In the genomic region with DNA sequence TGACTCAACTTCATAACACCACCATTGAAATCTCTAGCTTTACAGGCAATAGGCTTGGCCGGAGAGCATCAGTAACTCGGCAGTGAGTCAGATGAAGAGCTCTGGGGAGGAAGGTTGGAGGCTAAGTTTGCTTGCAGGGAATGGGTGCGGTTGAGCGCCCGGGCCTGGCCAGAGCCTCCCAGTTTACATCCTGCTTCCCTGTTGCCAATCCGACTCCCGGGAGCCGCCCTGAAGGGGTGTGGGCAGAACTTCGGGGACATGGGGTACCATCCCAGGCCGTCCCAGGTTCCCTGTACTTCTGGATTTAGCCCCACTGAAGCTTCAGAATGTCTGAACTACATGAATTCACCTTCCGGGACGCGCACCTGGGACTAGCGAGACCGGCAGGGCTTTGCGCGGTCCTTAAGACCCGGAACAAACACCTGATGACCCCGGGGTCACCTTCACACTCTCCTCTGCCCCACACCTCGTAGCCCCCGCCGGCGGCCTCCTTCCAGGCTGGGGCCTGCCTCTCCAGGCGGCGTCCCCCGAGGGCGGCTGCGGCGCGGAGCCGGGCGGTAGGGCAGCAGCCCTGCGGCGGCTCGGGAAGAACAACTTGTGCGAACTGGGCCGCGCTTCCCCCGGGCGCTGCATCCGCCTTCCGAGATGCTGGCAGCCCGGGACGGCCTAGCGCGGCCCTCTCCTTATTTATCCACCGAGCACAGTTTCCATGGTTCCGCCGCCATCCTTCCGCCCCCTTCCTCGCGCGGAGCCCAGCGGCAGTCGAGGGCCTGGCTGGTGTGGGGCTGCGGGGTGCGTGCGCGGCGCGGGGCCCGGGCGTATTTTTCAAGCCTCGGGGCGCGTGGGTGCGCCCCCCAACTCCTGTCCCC, we compare ENCODE assay signal across 8 cellular contexts. TPM values are rescaled to one million over a fixed set of nuclear protein-coding genes. Genes with fewer than 3 reads are reported as not detected.
DNase-seq lines count a peak whose midpoint lies in the region; TF ChIP-seq lines count a peak whose summit lies in the region.

No MANE protein-coding gene starts in this region.

- no peak overlapping the region for H3K9ac ChIP-seq in neural cell (ENCODE audit: low read length)

- H3K79me2 ChIP-seq in neural cell (replicated peaks; ENCODE audit: insufficient read depth, low read length) = no peaks in the 10 kb centered on the region

- H3K4me3 ChIP-seq in CD4-positive, alpha-beta memory T cell (ENCODE audit: low read length in 2 of 2) = peak overlapping the region in 1 of 2 donors; percentile 59
- peak overlapping the region; percentile 74 for H3K4me3 ChIP-seq in H7 (ENCODE audit: insufficient read depth, low read depth, low read length)
- H3K4me3 ChIP-seq in fibroblast of villous mesenchyme (ENCODE audit: low read depth, low read length) = peak overlapping the region; percentile 61
- H3K4me3 ChIP-seq in neural cell (ENCODE audit: low read length) = peak overlapping the region; percentile 68

- TF ChIP-seq EP300 in neural cell (conservative IDR thresholded peaks at IDR 0.05; ENCODE audit: poor library complexity, severe bottlenecking) = no peak

- no peaks in the 10 kb centered on the region for H3K9me3 Mint-ChIP-seq in CD4-positive, alpha-beta memory T cell
- no peaks in the 10 kb centered on the region for H3K9me3 Mint-ChIP-seq in activated T-helper 1 cell treated with anti-CD3 and anti-CD28 coated beads, Interleukin-12 subunit alpha, Interleukin-12 subunit beta, Interleukin-2, Interleukin-4 antibody, amounts not matched to agents 30 ng/mL and 10 ng/mL and 1 ng/mL, durations not matched to agents 14 hours and 24 hours and 36 hours

- H3K27me3 ChIP-seq in CD4-positive, alpha-beta memory T cell (ENCODE audit: insufficient read depth, low read length) = no peaks in the 10 kb centered on the region
- peaks cover 2% of the 10 kb centered on the region; the same call in 1 of the 2 replicates for H3K27me3 ChIP-seq in H7 (ENCODE audit: control insufficient read depth, insufficient read depth, low read length)
- H3K27me3 ChIP-seq in neural cell (ENCODE audit: insufficient read depth, low read depth, low read length) = peaks cover 40% of the 10 kb centered on the region

- peak overlapping the region; percentile 56 to 85 (median 70) for H3K4me3 Mint-ChIP-seq in CD4-positive, alpha-beta memory T cell
- H3K4me3 Mint-ChIP-seq in activated T-helper 1 cell treated with anti-CD3 and anti-CD28 coated beads, Interleukin-12 subunit alpha, Interleukin-12 subunit beta, Interleukin-2, Interleukin-4 antibody, amounts not matched to agents 30 ng/mL and 10 ng/mL and 1 ng/mL, durations not matched to agents 14 hours and 24 hours and 36 hours = peak overlapping the region; percentile 30

- H3K27me3 Mint-ChIP-seq in CD4-positive, alpha-beta memory T cell = peaks cover 0 to under 1% of the 10 kb centered on the region in 2 donors
- H3K27me3 Mint-ChIP-seq in activated T-helper 1 cell treated with anti-CD3 and anti-CD28 coated beads, Interleukin-12 subunit alpha, Interleukin-12 subunit beta, Interleukin-2, Interleukin-4 antibody, amounts not matched to agents 30 ng/mL and 10 ng/mL and 1 ng/mL, durations not matched to agents 14 hours and 24 hours and 36 hours (ENCODE audit: insufficient read depth) = peaks cover 57% of the 10 kb centered on the region

- intact Hi-C loops in CD4-positive, alpha-beta memory T cell (cut with micrococcal nuclease) = loop anchor here (5.0 kb wide), 1 partner anchor 86 kb away; no protein-coding TSS in a partner anchor
- intact Hi-C loops in activated T-helper 1 cell treated with anti-CD3 and anti-CD28 coated beads, Interleukin-12 subunit alpha, Interleukin-12 subunit beta, Interleukin-2, Interleukin-4 antibody, amounts not matched to agents 30 ng/mL and 10 ng/mL and 1 ng/mL, durations not matched to agents 14 hours and 24 hours and 36 hours (cut with micrococcal nuclease) = no loop called here

- CTCF ChIA-PET in CD4-positive, alpha-beta memory T cell (lab: Charles Lee; ENCODE audit: partially characterized antibody) = interaction anchor here (1.4 to 2.0 kb wide), 2 partner anchors 35 to 56 kb away, joined by 3 to 4 read pairs; no protein-coding TSS in a partner anchor

- peak; percentile 40 to 53 (median 47) for DNase-seq in CD4-positive, alpha-beta memory T cell
- peak; percentile 84 for DNase-seq in H7
- peak; percentile 49 for DNase-seq in NCI-H2196 treated with DMSO at 0.1 percent for 48 hours (lab: John Stamatoyannopoulos, UW; ENCODE audit: unreplicated experiment)
- no peak for DNase-seq in activated T-helper 1 cell treated with anti-CD3 and anti-CD28 coated beads, Interleukin-12 subunit alpha, Interleukin-12 subunit beta, Interleukin-2, Interleukin-4 antibody, amounts not matched to agents 30 ng/mL and 10 ng/mL and 1 ng/mL, durations not matched to agents 14 hours and 24 hours and 36 hours (ENCODE audit: low spot score)
- DNase-seq in fibroblast of villous mesenchyme (ENCODE audit: low read depth) = peak; percentile 40
- no peak for DNase-seq in GDM1 (lab: John Stamatoyannopoulos, UW)
- no peak for DNase-seq in OCI-M2 (lab: John Stamatoyannopoulos, UW; ENCODE audit: unreplicated experiment)

- no peak overlapping the region for H2AFZ ChIP-seq in neural cell (ENCODE audit: low read depth, low read length)

- no peaks in the 10 kb centered on the region for H3K36me3 ChIP-seq in CD4-positive, alpha-beta memory T cell (ENCODE audit: insufficient read depth, low read length)
- H3K36me3 ChIP-seq in H7 (replicated peaks; ENCODE audit: control insufficient read depth, insufficient read depth, low read length) = no peaks in the 10 kb centered on the region
- H3K36me3 ChIP-seq in neural cell (ENCODE audit: insufficient read depth, low read length) = no peaks in the 10 kb centered on the region

- no peaks in the 10 kb centered on the region for H3F3A ChIP-seq in neural cell (ENCODE audit: insufficient read depth, low read length, poor library complexity, severe bottlenecking)

- H3K9me2 ChIP-seq in neural cell (ENCODE audit: insufficient read depth, low read length) = no peaks in the 10 kb centered on the region

- H3K27ac Mint-ChIP-seq in CD4-positive, alpha-beta memory T cell = peak overlapping the region in 3 of 7 donors; percentile 27 to 82 (median 60)
- no peak overlapping the region for H3K27ac Mint-ChIP-seq in activated T-helper 1 cell treated with anti-CD3 and anti-CD28 coated beads, Interleukin-12 subunit alpha, Interleukin-12 subunit beta, Interleukin-2, Interleukin-4 antibody, amounts not matched to agents 30 ng/mL and 10 ng/mL and 1 ng/mL, durations not matched to agents 14 hours and 24 hours and 36 hours

- peaks cover 8% of the 10 kb centered on the region for H3K4me1 ChIP-seq in CD4-positive, alpha-beta memory T cell (ENCODE audit: insufficient read depth, low read length)

- peak overlapping the region; percentile 25 for H3K27ac ChIP-seq in CD4-positive, alpha-beta memory T cell (ENCODE audit: low read depth, low read length)
- H3K27ac ChIP-seq in neural cell (ENCODE audit: low read length) = no peak overlapping the region

- TF ChIP-seq CTCF in fibroblast of villous mesenchyme (IDR thresholded peaks at IDR 0.05; ENCODE audit: insufficient read depth, low read depth, low read length) (no peak), neural cell (IDR thresholded peaks at IDR 0.05; ENCODE audit: poor library complexity, severe bottlenecking) (no peak)

- H3K9me3 ChIP-seq in CD4-positive, alpha-beta memory T cell (ENCODE audit: control insufficient read depth in 1 of 2, low read length in 2 of 2) = no peaks in the 10 kb centered on the region
- no peaks in the 10 kb centered on the region for H3K9me3 ChIP-seq in neural cell (ENCODE audit: low read length)

- peaks cover 0 to 13% (median 9%) of the 10 kb centered on the region in 4 donors for H3K4me1 Mint-ChIP-seq in CD4-positive, alpha-beta memory T cell
- H3K4me1 Mint-ChIP-seq in activated T-helper 1 cell treated with anti-CD3 and anti-CD28 coated beads, Interleukin-12 subunit alpha, Interleukin-12 subunit beta, Interleukin-2, Interleukin-4 antibody, amounts not matched to agents 30 ng/mL and 10 ng/mL and 1 ng/mL, durations not matched to agents 14 hours and 24 hours and 36 hours (ENCODE audit: low read depth) = peaks cover 7% of the 10 kb centered on the region

- POLR2A ChIA-PET in CD4-positive, alpha-beta memory T cell (lab: Charles Lee; ENCODE audit: partially characterized antibody) = interaction anchor here (0.7 to 2.9 kb wide), 5 partner anchors 16 to 86 kb away, joined by 3 to 14 read pairs (median 5); a partner anchor contains a TSS

- H4K20me1 ChIP-seq in neural cell (ENCODE audit: insufficient read depth) = no peaks in the 10 kb centered on the region

- no peak for TF ChIP-seq RAD21 in neural cell (conservative IDR thresholded peaks at IDR 0.05)

- H3K36me3 Mint-ChIP-seq in CD4-positive, alpha-beta memory T cell = no peaks in the 10 kb centered on the region
- no peaks in the 10 kb centered on the region for H3K36me3 Mint-ChIP-seq in activated T-helper 1 cell treated with anti-CD3 and anti-CD28 coated beads, Interleukin-12 subunit alpha, Interleukin-12 subunit beta, Interleukin-2, Interleukin-4 antibody, amounts not matched to agents 30 ng/mL and 10 ng/mL and 1 ng/mL, durations not matched to agents 14 hours and 24 hours and 36 hours (ENCODE audit: low read depth)

- H3K4me2 ChIP-seq in neural cell (ENCODE audit: low read length) = no peak overlapping the region

TF ChIP-seq in neural cell, 6 proteins besides CTCF, POLR2A, EP300 and RAD21:
- TF ChIP-seq MXI1 (conservative IDR thresholded peaks at IDR 0.05; ENCODE audit: poor library complexity, severe bottlenecking) = no peak
- peak; percentile 12 for TF ChIP-seq EZH2 (IDR thresholded peaks at IDR 0.05; ENCODE audit: borderline replicate concordance, insufficient read depth, low read length, poor library complexity, severe bottlenecking)

RNA-seq across cellular contexts. Expression of a gene that starts 56.6 kb away (rescaled TPM):
- total RNA-seq in CD4-positive, alpha-beta memory T cell = 10 to 100 TPM; 43.0 to 43.4 TPM
- 1 to 10 TPM in 1 of 2 donors, under 1 TPM in 1; 0.50 to 7.4 TPM for polyA plus RNA-seq in CD4-positive, alpha-beta memory T cell
- 24.2 and 31.9 TPM in 2 replicates for total RNA-seq in H7 (2014; rRNA removed; shearing (Covaris generic))
- 12.3 and 12.7 TPM in 2 replicates for total RNA-seq in activated T-helper 1 cell treated with anti-CD3 and anti-CD28 coated beads, Interleukin-12 subunit alpha, Interleukin-12 subunit beta, Interleukin-2, Interleukin-4 antibody, amounts not matched to agents 30 ng/mL and 10 ng/mL and 1 ng/mL, durations not matched to agents 14 hours and 24 hours and 36 hours
- total RNA-seq in fibroblast of villous mesenchyme = 24.5 and 26.3 TPM in 2 replicates
- not detected in 2 replicates for polyA plus RNA-seq in neural cell
- polyA minus RNA-seq in neural cell = 0.24 and 0.35 TPM in 2 replicates

Comparison
In these comparisons a context has a peak if more than half of its experiments do, and no peak if none do; other contexts are left out.
1. DNase-seq: peak in CD4-positive, alpha-beta memory T cell (5 of 5), H7 (single experiment), NCI-H2196 treated with DMSO at 0.1 percent for 48 hours (single experiment) and fibroblast of villous mesenchyme (single experiment); none in activated T-helper 1 cell treated with anti-CD3 and anti-CD28 coated beads, Interleukin-12 subunit alpha, Interleukin-12 subunit beta, Interleukin-2, Interleukin-4 antibody, amounts not matched to agents 30 ng/mL and 10 ng/mL and 1 ng/mL, durations not matched to agents 14 hours and 24 hours and 36 hours (single experiment), GDM1 (single experiment) and OCI-M2 (single experiment).